ENCODE assay signal across 1 cellular context in genomic region chr18:12996661-12997292, GRCh38.
TF ChIP-seq lines count a peak whose summit lies in the region.

No MANE protein-coding gene starts in this region.

TF ChIP-seq in HepG2, 621 proteins besides CTCF, POLR2A, EP300 and RAD21:
- TF ChIP-seq JDP2 (CRISPR knock-in tag; IDR thresholded peaks at IDR 0.05; ENCODE audit: borderline replicate concordance) (no peak), ZNF138 (CRISPR knock-in tag; IDR thresholded peaks at IDR 0.05; ENCODE audit: low read depth) (no peak), MLXIP (CRISPR knock-in tag; IDR thresholded peaks at IDR 0.05; ENCODE audit: borderline replicate concordance) (no peak), ZNF432 (CRISPR knock-in tag; IDR thresholded peaks at IDR 0.05; ENCODE audit: borderline replicate concordance) (no peak), DMTF1 (CRISPR knock-in tag; IDR thresholded peaks at IDR 0.05) (no peak), CBFB (CRISPR knock-in tag; IDR thresholded peaks at IDR 0.05) (no peak), LRRFIP1 (CRISPR knock-in tag; conservative IDR thresholded peaks at IDR 0.05) (no peak), ZNF580 (CRISPR knock-in tag; IDR thresholded peaks at IDR 0.05; ENCODE audit: borderline replicate concordance, low read depth) (no peak), REPIN1 (CRISPR knock-in tag; IDR thresholded peaks at IDR 0.05; ENCODE audit: borderline replicate concordance, low read depth) (no peak), MXD4 (CRISPR knock-in tag; IDR thresholded peaks at IDR 0.05) (no peak), NFE2 (CRISPR knock-in tag; IDR thresholded peaks at IDR 0.05) (no peak), ZBTB39 (CRISPR knock-in tag; IDR thresholded peaks at IDR 0.05) (no peak), AFF4 (CRISPR knock-in tag; IDR thresholded peaks at IDR 0.05) (no peak), SRSF9 (IDR thresholded peaks at IDR 0.05; ENCODE audit: borderline replicate concordance, insufficient read depth, low read depth, low read length, poor library complexity, severe bottlenecking) (no peak), DMAP1 (CRISPR knock-in tag; IDR thresholded peaks at IDR 0.05) (no peak), ZNF687 (CRISPR knock-in tag; IDR thresholded peaks at IDR 0.05) (no peak), ZNF317 (CRISPR knock-in tag; IDR thresholded peaks at IDR 0.05) (no peak), ZNF503 (CRISPR knock-in tag; IDR thresholded peaks at IDR 0.05) (no peak), DZIP1 (CRISPR knock-in tag; IDR thresholded peaks at IDR 0.05) (no peak)
TF ChIP-seq in HepG2: peak in this region for 0.
